ENCODE assay signal across 10 cellular contexts in genomic region chr2:174610243-174610995, GRCh38.
DNase-seq lines count a peak whose midpoint lies in the region; ATAC-seq and TF ChIP-seq lines count a peak whose summit lies in the region.
"Had no signal": no experiment of that assay in that cellular context is flagged by ENCODE, and none has a peak within 500 bp of the region (broad histone marks: within the 10 kb centered on the region; RNA-seq: fewer than 3 reads in every experiment).

No MANE protein-coding gene starts in this region.

- H3K4me1 Mint-ChIP-seq in activated naive CD8-positive, alpha-beta T cell treated with anti-CD3 and anti-CD28 coated beads, Interleukin-2, amount 50 U/mL, for 24 hours: peaks cover 95% of the 10 kb centered on the region

- in situ Hi-C loops in brain microvascular endothelial cell (cut with HindIII; ENCODE audit: low pct_ligation_motif_present, low sequenced_read_pairs): no loop called here

- no peaks in the 10 kb centered on the region for H3K27me3 Mint-ChIP-seq in activated naive CD8-positive, alpha-beta T cell treated with anti-CD3 and anti-CD28 coated beads, Interleukin-2, amount 50 U/mL, for 24 hours
- H3K27me3 Mint-ChIP-seq: brain had no signal

- peaks cover 38% of the 10 kb centered on the region for H3K36me3 ChIP-seq in KOPT-K1 (ENCODE audit: insufficient read depth, low read length)
- no peaks in the 10 kb centered on the region for H3K36me3 ChIP-seq in brain microvascular endothelial cell (replicated peaks)

- no peaks in the 10 kb centered on the region for H3K9me3 ChIP-seq in KOPT-K1 (ENCODE audit: insufficient read depth, low read length, poor library complexity, severe bottlenecking)
- H3K9me3 ChIP-seq: heart left ventricle had no signal

- no peaks in the 10 kb centered on the region for H3K9me3 Mint-ChIP-seq in activated naive CD8-positive, alpha-beta T cell treated with anti-CD3 and anti-CD28 coated beads, Interleukin-2, amount 50 U/mL, for 24 hours

- DNase-seq in activated naive CD8-positive, alpha-beta T cell treated with anti-CD3 and anti-CD28 coated beads, Interleukin-2, amount 50 U/mL, for 24 hours: no peak
- DNase-seq in brain microvascular endothelial cell: no peak
- DNase-seq in HPDE6-E6E7 (ENCODE audit: extremely low spot score): no peak
- DNase-seq: heart left ventricle, NCI-H1092 had no signal

- H3K36me3 Mint-ChIP-seq in activated naive CD8-positive, alpha-beta T cell treated with anti-CD3 and anti-CD28 coated beads, Interleukin-2, amount 50 U/mL, for 24 hours (ENCODE audit: low read depth): peaks cover 47% of the 10 kb centered on the region

- peak overlapping the region; percentile 24 for H3K4me3 Mint-ChIP-seq in activated naive CD8-positive, alpha-beta T cell treated with anti-CD3 and anti-CD28 coated beads, Interleukin-2, amount 50 U/mL, for 24 hours
- H3K4me3 Mint-ChIP-seq: brain had no signal

- peak; percentile 33 for ATAC-seq in GM19351 (IDR thresholded peaks at IDR 0.05; ENCODE audit: unreplicated experiment)
- peak; percentile 8 for ATAC-seq in activated naive CD8-positive, alpha-beta T cell treated with anti-CD3 and anti-CD28 coated beads, Interleukin-2, amount 50 U/mL, for 24 hours
- no peak for ATAC-seq in GM21526 (IDR thresholded peaks at IDR 0.05; ENCODE audit: low FRiP score, unreplicated experiment)

- no peak for TF ChIP-seq CTCF in brain microvascular endothelial cell (IDR thresholded peaks at IDR 0.05; ENCODE audit: low read depth, low read length, missing control alignments)

- H3K27ac Mint-ChIP-seq in activated naive CD8-positive, alpha-beta T cell treated with anti-CD3 and anti-CD28 coated beads, Interleukin-2, amount 50 U/mL, for 24 hours: peak overlapping the region; percentile 97
- H3K27ac Mint-ChIP-seq: brain had no signal

- H3K27me3 ChIP-seq in brain microvascular endothelial cell (replicated peaks): no peaks in the 10 kb centered on the region
- H3K27me3 ChIP-seq: heart left ventricle had no signal

- H3K27ac ChIP-seq in KOPT-K1 (ENCODE audit: low read depth, low read length, poor library complexity, severe bottlenecking) (peak overlapping the region; percentile 2), skin epidermis (peak overlapping the region in 17 of 21 experiments; percentile 12 to 77 (median 52)), brain microvascular endothelial cell (no peak overlapping the region)

- H3K4me3 ChIP-seq in skin epidermis (no peak overlapping the region), brain microvascular endothelial cell (ENCODE audit: low read depth, low read length) (no peak overlapping the region)
- H3K4me3 ChIP-seq: heart left ventricle had no signal
